21 cellular contexts compared by ENCODE assay signal in the genomic region with DNA sequence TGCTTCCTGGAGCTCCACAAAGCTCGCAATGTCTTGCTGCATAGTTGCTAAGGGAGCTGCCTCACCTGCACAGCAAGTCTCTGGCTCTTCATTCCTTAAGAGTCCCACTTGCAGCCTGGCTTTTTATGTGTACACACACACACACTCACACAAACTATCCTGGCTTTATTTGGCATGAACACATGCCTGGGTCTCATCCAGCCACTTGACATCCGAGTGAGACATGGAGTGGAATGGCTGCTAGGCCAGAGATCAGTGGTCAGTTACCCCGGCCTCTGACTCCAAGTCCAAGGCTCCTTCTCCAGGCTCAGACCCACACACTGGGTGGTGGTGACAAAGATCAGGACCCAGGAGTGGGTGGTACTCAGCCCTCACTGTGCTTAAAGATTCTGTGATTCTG. TPM values are rescaled to one million over a fixed set of nuclear protein-coding genes. Genes with fewer than 3 reads are reported as not detected.
DNase-seq lines count a peak whose midpoint lies in the region; ATAC-seq, FAIRE-seq and TF ChIP-seq lines count a peak whose summit lies in the region.
"Had no signal": no experiment of that assay in that cellular context is flagged by ENCODE, and none has a peak within 500 bp of the region (broad histone marks: within the 10 kb centered on the region; RNA-seq: fewer than 3 reads in every experiment).

No MANE protein-coding gene starts in this region.

- no peak for FAIRE-seq in K562 (lab: Jason Lieb, UNC)
- FAIRE-seq: A204.1, GM12892, GM18507, H54, HTR-8/SVneo had no signal

- peaks cover 10% of the 10 kb centered on the region for H3K9me3 Mint-ChIP-seq in activated T-cell treated with anti-CD3 and anti-CD28 coated beads, Interleukin-2, amount 50 U/mL, for 24 hours

- H2BK120ac ChIP-seq in trophoblast cell (ENCODE audit: insufficient read depth, low read length, poor library complexity) = no peak overlapping the region

- peaks cover 41% of the 10 kb centered on the region for H3K36me3 ChIP-seq in K562 (ENCODE audit: control insufficient read depth, insufficient read depth, low read length)
- peaks cover 0 to 56% of the 10 kb centered on the region in 2 donors for H3K36me3 ChIP-seq in left lung
- peaks cover 21 to 31% of the 10 kb centered on the region in 2 experiments for H3K36me3 ChIP-seq in trophoblast cell (ENCODE audit: control insufficient read depth in 1 of 2, insufficient read depth in 2 of 2, low read length in 2 of 2)

- no peak for TF ChIP-seq CTCF in K562 (IDR thresholded peaks at IDR 0.05 in 2 of 3, conservative IDR thresholded peaks at IDR 0.05 in 1 of 3; ENCODE audit: insufficient read depth in 2 of 3, low read depth in 1 of 3, low read length in 3 of 3)
- no peak for TF ChIP-seq CTCF in left lung (IDR thresholded peaks at IDR 0.05)

- TF ChIP-seq EP300 in K562 (IDR thresholded peaks at IDR 0.05; ENCODE audit: low read length) = no peak

- no peak overlapping the region for H4K8ac ChIP-seq in trophoblast cell (ENCODE audit: low read depth, low read length)

- TF ChIP-seq POLR2A in K562 (conservative IDR thresholded peaks at IDR 0.05) = peak; percentile 43; the same call in 1 of the 2 replicates

- no peak overlapping the region for H3K4me3 Mint-ChIP-seq in activated T-cell treated with anti-CD3 and anti-CD28 coated beads, Interleukin-2, amount 50 U/mL, for 24 hours
- H3K4me3 Mint-ChIP-seq: CD4-positive, alpha-beta memory T cell; GM23338; IgD-negative memory B cell had no signal

- H3K4me3 ChIP-seq in K562 (no peak overlapping the region), left lung (no peak overlapping the region), trophoblast cell (ENCODE audit: low read depth, low read length) (no peak overlapping the region)
- H3K4me3 ChIP-seq: GM23338 had no signal

- H3K27me3 ChIP-seq in K562 (ENCODE audit: control insufficient read depth in 2 of 2, insufficient read depth in 2 of 2, low read length in 2 of 2) = no peaks in the 10 kb centered on the region
- H3K27me3 ChIP-seq in left lung = no peaks in the 10 kb centered on the region
- H3K27me3 ChIP-seq in trophoblast cell (ENCODE audit: insufficient read depth, low read length) = no peaks in the 10 kb centered on the region

- H3K9ac ChIP-seq in K562 (ENCODE audit: insufficient read depth in 1 of 2, low read depth in 2 of 2, low read length in 2 of 2) (no peak overlapping the region), trophoblast cell (ENCODE audit: low read length) (peak overlapping the region; percentile 23)

- H3K4me2 ChIP-seq in K562 (ENCODE audit: insufficient read depth, low read length) (no peak overlapping the region), trophoblast cell (ENCODE audit: low read length) (no peak overlapping the region)
- H3K4me2 ChIP-seq: GM23338 had no signal

- no peak overlapping the region for H3K27ac ChIP-seq in K562 (ENCODE audit: extremely low read depth, low read depth, low read length)
- H3K27ac ChIP-seq in left lung = no peak overlapping the region
- no peak overlapping the region for H3K27ac ChIP-seq in trophoblast cell (ENCODE audit: low read depth, low read length)
- H3K27ac ChIP-seq: C4-2B had no signal

- H3K27ac Mint-ChIP-seq in activated T-cell treated with anti-CD3 and anti-CD28 coated beads, Interleukin-2, amount 50 U/mL, for 24 hours = no peak overlapping the region
- H3K27ac Mint-ChIP-seq: GM23338, IgD-negative memory B cell had no signal

- peak overlapping the region; percentile 17 for H3K23ac ChIP-seq in trophoblast cell (ENCODE audit: low read length)

- TF ChIP-seq RAD21 in K562 (CRISPR knock-in tag; conservative IDR thresholded peaks at IDR 0.05 in 1 of 2, IDR thresholded peaks at IDR 0.05 in 1 of 2) = no peak

- no peak overlapping the region for H3K14ac ChIP-seq in trophoblast cell (ENCODE audit: low read length)

- H2BK5ac ChIP-seq in trophoblast cell (ENCODE audit: low read depth, low read length, poor library complexity) = no peak overlapping the region

- H3K9me3 ChIP-seq in K562 (replicated peaks; ENCODE audit: control insufficient read depth, insufficient read depth, low read depth, low read length) (peaks cover 4% of the 10 kb centered on the region; the same call in 1 of the 2 replicates), left lung (peaks cover 0 to 20% of the 10 kb centered on the region in 2 donors), trophoblast cell (ENCODE audit: insufficient read depth, low read depth, low read length) (peaks cover 4% of the 10 kb centered on the region)

- in situ Hi-C loops in K562 (cut with MboI) = no loop called here

- no peaks in the 10 kb centered on the region for H4K20me1 ChIP-seq in K562 (replicated peaks; ENCODE audit: control insufficient read depth, insufficient read depth, low read length)

- WGBS in K562 (ENCODE audit: insufficient coverage, low coverage, missing lambda C conversion rate) = 95% methylated on average over 3 of the region's 3 CpGs
- WGBS in trophoblast cell (ENCODE audit: extremely low coverage, insufficient coverage, insufficient read length) = no CpG with 5 or more reads among the region's 3 CpGs

- H3K4me1 Mint-ChIP-seq in activated T-cell treated with anti-CD3 and anti-CD28 coated beads, Interleukin-2, amount 50 U/mL, for 24 hours (ENCODE audit: low read depth) = no peaks in the 10 kb centered on the region
- H3K4me1 Mint-ChIP-seq: CD4-positive, alpha-beta memory T cell; GM23338; IgD-negative memory B cell had no signal

- H3K4me1 ChIP-seq in K562 (replicated peaks in 1 of 2; ENCODE audit: control insufficient read depth in 2 of 2, insufficient read depth in 2 of 2, low read length in 2 of 2) (no peaks in the 10 kb centered on the region), left lung (no peaks in the 10 kb centered on the region), trophoblast cell (ENCODE audit: control insufficient read depth in 1 of 2, insufficient read depth in 2 of 2, low read length in 2 of 2) (no peaks in the 10 kb centered on the region)

- POLR2A ChIA-PET in K562 (lab: Yijun Ruan, JAX) = interaction anchor here (1.1 kb wide), 1 partner anchor 34 kb away, joined by 3 read pairs; no protein-coding TSS in a partner anchor

- no TSS peak for BruUV-seq in K562 (replicated peaks; lab: Mats Ljungman, UMichigan)

- H2AFZ ChIP-seq in K562 (ENCODE audit: low read depth, low read length) (no peak overlapping the region), trophoblast cell (ENCODE audit: insufficient read depth, low read length, poor library complexity) (no peak overlapping the region)
- H2AFZ ChIP-seq: GM23338 had no signal

- no peak overlapping the region for H2AK5ac ChIP-seq in trophoblast cell (ENCODE audit: low read length)

- intact Hi-C loops in K562 (cut with micrococcal nuclease) (no loop called here), left lung (cut with DNase I) (no loop called here)

- peak in 1 of 4 experiments; percentile 33 for DNase-seq in K562 (ENCODE audit: extremely low read depth in 1 of 4, low spot score in 3 of 4)
- DNase-seq in left lung = no peak
- no peak for DNase-seq in trophoblast cell
- DNase-seq in effector CD8-positive, alpha-beta T cell (lab: John Stamatoyannopoulos, UW) = no peak
- DNase-seq in activated T-cell treated with anti-CD3 and anti-CD28 coated beads, Interleukin-2, amount 50 U/mL, for 24 hours = no peak
- DNase-seq: ACHN; AML-193; CD4-positive, alpha-beta memory T cell; DMS153; DMS79; GDM1; HCEC 1CT had no signal

- CTCF ChIA-PET in K562 (lab: Yijun Ruan, JAX; ENCODE audit: low intra/inter-chr PET ratio) = no interaction called here

- H3K36me3 Mint-ChIP-seq in activated T-cell treated with anti-CD3 and anti-CD28 coated beads, Interleukin-2, amount 50 U/mL, for 24 hours (ENCODE audit: low read depth) = peaks cover 63% of the 10 kb centered on the region

- no peak overlapping the region for H2BK12ac ChIP-seq in trophoblast cell (ENCODE audit: low read length)

- no peak overlapping the region for H4K91ac ChIP-seq in trophoblast cell (ENCODE audit: low read depth, low read length)

- H4K12ac ChIP-seq in trophoblast cell (ENCODE audit: low read depth, low read length) = no peak overlapping the region

- ATAC-seq in K562 (peak; percentile 19; the same call in 1 of the 3 replicates), left lung (peak; percentile 94), HG03432 (IDR thresholded peaks at IDR 0.05; ENCODE audit: unreplicated experiment) (no peak)
- ATAC-seq: GM23338 had no signal

- no peak overlapping the region for H3K18ac ChIP-seq in trophoblast cell (ENCODE audit: low read length)

- H3K9me1 ChIP-seq in K562 (ENCODE audit: control insufficient read depth, insufficient read depth, low read length) = no peaks in the 10 kb centered on the region

- H3K4ac ChIP-seq in trophoblast cell (ENCODE audit: low read depth, low read length) = no peak overlapping the region

- H3K27me3 Mint-ChIP-seq in activated T-cell treated with anti-CD3 and anti-CD28 coated beads, Interleukin-2, amount 50 U/mL, for 24 hours = no peaks in the 10 kb centered on the region
- H3K27me3 Mint-ChIP-seq: CD4-positive, alpha-beta memory T cell; IgD-negative memory B cell had no signal

- no peaks in the 10 kb centered on the region for H3K79me2 ChIP-seq in K562 (ENCODE audit: control insufficient read depth, insufficient read depth, low read length)
- no peaks in the 10 kb centered on the region for H3K79me2 ChIP-seq in trophoblast cell (ENCODE audit: control insufficient read depth, insufficient read depth, low read length, poor library complexity)

- no peaks in the 10 kb centered on the region for H3K79me1 ChIP-seq in trophoblast cell (ENCODE audit: low read length)

TF ChIP-seq in K562, 482 proteins besides CTCF, POLR2A, EP300 and RAD21 (continues in another document):
- TF ChIP-seq PHF8 (IDR thresholded peaks at IDR 0.05; ENCODE audit: borderline replicate concordance, low read length) = no peak

RNA-seq across cellular contexts. Expression of a gene that starts 37.9 kb away (rescaled TPM):
- total RNA-seq in K562 (2011; cell fraction: chromatin; rRNA removed; ENCODE audit: low replicate concordance) = 78.7 and 79.9 TPM in 2 replicates
- total RNA-seq in K562 (2011; cell fraction: nucleolus; rRNA removed) = 32.0 and 34.7 TPM in 2 replicates
- total RNA-seq in K562 (2011; cell fraction: nucleoplasm; rRNA removed) = 23.7 and 38.1 TPM in 2 replicates
- total RNA-seq in K562 (2014; rRNA removed) (4.3 and 5.4 TPM in 2 replicates), K562 (2014; rRNA removed; fragmentation: Illumina TruSeq; extraction: Trizol) (4.2 and 4.6 TPM in 2 replicates), K562 (2015; rRNA removed; fragmentation: Illumina TruSeq; extraction: Trizol) (3.6 and 4.5 TPM in 2 replicates), K562 (2021) (8.5 and 8.8 TPM in 2 replicates), left lung (1 to 10 TPM; 5.7 to 8.3 TPM)
- polyA plus RNA-seq in K562 (2011; rRNA removed) (11.7 and 17.0 TPM in 2 replicates), K562 (2014; fragmentation: Illumina TruSeq; extraction: Trizol) (4.3 and 5.0 TPM in 2 replicates), K562 (2014; fragmentation: Nextera tagmentation; extraction: Ambion mirVana) (1 to 10 TPM; 1.1 to 2.1 TPM), K562 (2014; rRNA removed) (5.8 and 8.8 TPM in 2 replicates)
- 10.3 and 14.5 TPM in 2 replicates for polyA plus RNA-seq in K562 (2011; cell fraction: cytosol; rRNA removed)
- polyA plus RNA-seq in K562 (2011; cell fraction: nucleus; rRNA removed) = 41.1 and 49.0 TPM in 2 replicates
- 5.7 and 18.7 TPM in 2 replicates for polyA plus RNA-seq in K562 (2012)
- polyA minus RNA-seq in K562 (2011; rRNA and poly(A)+ RNA removed) = 25.0 and 27.6 TPM in 2 replicates
- 12.9 and 15.0 TPM in 2 replicates for polyA minus RNA-seq in K562 (2011; cell fraction: cytosol; rRNA and poly(A)+ RNA removed)
- 18.0 and 35.4 TPM in 2 replicates for polyA minus RNA-seq in K562 (2011; cell fraction: nucleus; rRNA and poly(A)+ RNA removed)
- polyA plus RNA-seq in trophoblast cell (2013) = 2.6 and 2.7 TPM in 2 replicates
- polyA plus RNA-seq: CD4-positive, alpha-beta memory T cell had no signal
